ENCODE assay signal across 11 cellular contexts in the genomic region with DNA sequence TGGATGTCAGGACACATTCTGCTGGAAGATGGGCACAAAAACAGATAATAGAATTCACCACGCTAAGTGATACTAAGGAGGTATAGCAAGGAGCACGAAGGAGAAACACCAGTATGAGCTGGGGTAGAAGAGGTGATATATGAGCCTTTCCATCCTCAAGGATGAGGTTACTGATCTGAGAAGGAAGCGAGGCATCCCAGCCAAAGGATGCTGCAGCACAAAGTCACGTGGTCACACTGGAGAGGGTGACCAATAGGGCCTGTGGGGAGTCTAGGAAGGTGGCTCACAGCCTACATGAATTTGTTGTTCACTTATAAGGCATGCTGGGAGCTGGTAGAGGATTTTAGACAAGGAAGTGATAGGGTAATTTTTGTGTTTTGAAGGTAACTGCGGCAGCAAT. TPM values are rescaled to one million over a fixed set of nuclear protein-coding genes. Genes with fewer than 3 reads are reported as not detected.
DNase-seq lines count a peak whose midpoint lies in the region; ATAC-seq and TF ChIP-seq lines count a peak whose summit lies in the region.
"Had no signal": no experiment of that assay in that cellular context is flagged by ENCODE, and none has a peak within 500 bp of the region (broad histone marks: within the 10 kb centered on the region; RNA-seq: fewer than 3 reads in every experiment).

No MANE protein-coding gene starts in this region.

- H3K36me3 ChIP-seq in PC-3 (ENCODE audit: low read depth, low read length) (peaks cover 14% of the 10 kb centered on the region; the same call in 1 of the 2 replicates), ectodermal cell (ENCODE audit: control insufficient read depth, insufficient read depth, low read length) (no peaks in the 10 kb centered on the region)

- CTCF ChIA-PET in PC-3 (lab: Charles Lee), result interaction anchor here (0.6 kb wide), 1 partner anchor 163 kb away, joined by 4 read pairs; no protein-coding TSS in a partner anchor

- no peaks in the 10 kb centered on the region for H3K27me3 Mint-ChIP-seq in activated naive CD4-positive, alpha-beta T cell treated with anti-CD3 and anti-CD28 coated beads, Interleukin-2, amount 50 U/mL, for 24 hours
- H3K27me3 Mint-ChIP-seq in stimulated activated naive B cell treated with anti-CD40 and anti-IgM and Interleukin-4, amounts not matched to agents 10 μg/mL and 1 μg/mL and 100 μg/mL, for 72 hours, result no peaks in the 10 kb centered on the region

- peaks cover 18% of the 10 kb centered on the region for H3K4me1 ChIP-seq in PC-3 (ENCODE audit: insufficient read depth, low read length)
- H3K4me1 ChIP-seq in ectodermal cell (ENCODE audit: control insufficient read depth, insufficient read depth, low read length), result peaks cover 10% of the 10 kb centered on the region

- no peak for DNase-seq in activated naive CD4-positive, alpha-beta T cell treated with Interleukin-2 at 50 U/mL for 16 hours
- DNase-seq in PC-3 (no peak), SW 1271 (lab: John Stamatoyannopoulos, UW) (no peak), hepatic stellate cell (ENCODE audit: low spot score) (no peak), cortex of kidney (lab: John Stamatoyannopoulos, UW) (no peak)
- DNase-seq in stimulated activated naive B cell treated with anti-CD40 and anti-IgM and Interleukin-4, amounts not matched to agents 10 μg/mL and 1 μg/mL and 100 μg/mL, for 72 hours, result no peak
- DNase-seq: aorta, NCI-H345 had no signal

- H2AFZ ChIP-seq in PC-3 (ENCODE audit: low read length), result no peak overlapping the region

- TF ChIP-seq CTCF in PC-3 (conservative IDR thresholded peaks at IDR 0.05; ENCODE audit: low read depth, low read length), result no peak

- H3K79me2 ChIP-seq in PC-3 (ENCODE audit: low read length), result peaks cover 58% of the 10 kb centered on the region

- intact Hi-C loops in PC-3 (cut with micrococcal nuclease), result no loop called here

- H3K4me1 Mint-ChIP-seq in activated naive CD4-positive, alpha-beta T cell treated with anti-CD3 and anti-CD28 coated beads, Interleukin-2, amount 50 U/mL, for 24 hours, result peaks cover 18% of the 10 kb centered on the region
- peaks cover 14 to 20% of the 10 kb centered on the region in 2 donors for H3K4me1 Mint-ChIP-seq in stimulated activated naive B cell treated with anti-CD40 and anti-IgM and Interleukin-4, amounts not matched to agents 10 μg/mL and 1 μg/mL and 100 μg/mL, for 72 hours

- no peaks in the 10 kb centered on the region for H4K20me1 ChIP-seq in PC-3 (ENCODE audit: low read length)

- no peaks in the 10 kb centered on the region for H3F3A ChIP-seq in PC-3 (ENCODE audit: low read length, unreplicated experiment)

- H3K27me3 ChIP-seq in PC-3 (ENCODE audit: low read length) (no peaks in the 10 kb centered on the region), ectodermal cell (ENCODE audit: control insufficient read depth, insufficient read depth, low read length, poor library complexity, severe bottlenecking) (no peaks in the 10 kb centered on the region)

- H3K9ac ChIP-seq in PC-3 (ENCODE audit: low read length), result peak overlapping the region; percentile 97; the same call in 1 of the 2 replicates

- H3K27ac ChIP-seq in PC-3 (ENCODE audit: low read length) (no peak overlapping the region), ectodermal cell (ENCODE audit: insufficient read depth, low read depth, low read length, poor library complexity, severe bottlenecking) (no peak overlapping the region)

- 93% methylated on average over 5 of the region's 5 CpGs for WGBS in ectodermal cell, 2 experiments

- ATAC-seq in PC-3, result no peak
- ATAC-seq in stimulated activated naive B cell treated with anti-CD40 and anti-IgM and Interleukin-4, amounts not matched to agents 10 μg/mL and 1 μg/mL and 100 μg/mL, for 72 hours (replicated peaks), result no peak

- POLR2A ChIA-PET in PC-3 (lab: Charles Lee; ENCODE audit: unreplicated experiment), result no interaction called here

- H3K4me2 ChIP-seq in PC-3 (ENCODE audit: low read length), result peak overlapping the region; percentile 97

- peaks cover 1% of the 10 kb centered on the region for H3K36me3 Mint-ChIP-seq in activated naive CD4-positive, alpha-beta T cell treated with anti-CD3 and anti-CD28 coated beads, Interleukin-2, amount 50 U/mL, for 24 hours
- peaks cover 6 to 8% of the 10 kb centered on the region in 2 donors for H3K36me3 Mint-ChIP-seq in stimulated activated naive B cell treated with anti-CD40 and anti-IgM and Interleukin-4, amounts not matched to agents 10 μg/mL and 1 μg/mL and 100 μg/mL, for 72 hours
- H3K36me3 Mint-ChIP-seq: CD14-positive monocyte had no signal

- no TSS peak for BruUV-seq in PC-3 (replicated peaks; lab: Mats Ljungman, UMichigan)

- H3K9me3 Mint-ChIP-seq in activated naive CD4-positive, alpha-beta T cell treated with anti-CD3 and anti-CD28 coated beads, Interleukin-2, amount 50 U/mL, for 24 hours, result peaks cover 6% of the 10 kb centered on the region
- H3K9me3 Mint-ChIP-seq in stimulated activated naive B cell treated with anti-CD40 and anti-IgM and Interleukin-4, amounts not matched to agents 10 μg/mL and 1 μg/mL and 100 μg/mL, for 72 hours, result peaks cover 3 to 7% of the 10 kb centered on the region in 2 donors

- no peak overlapping the region for H3K27ac Mint-ChIP-seq in activated naive CD4-positive, alpha-beta T cell treated with anti-CD3 and anti-CD28 coated beads, Interleukin-2, amount 50 U/mL, for 24 hours
- H3K27ac Mint-ChIP-seq in stimulated activated naive B cell treated with anti-CD40 and anti-IgM and Interleukin-4, amounts not matched to agents 10 μg/mL and 1 μg/mL and 100 μg/mL, for 72 hours, result no peak overlapping the region

- peak overlapping the region; percentile 15 for H3K4me3 Mint-ChIP-seq in activated naive CD4-positive, alpha-beta T cell treated with anti-CD3 and anti-CD28 coated beads, Interleukin-2, amount 50 U/mL, for 24 hours
- peak overlapping the region; percentile 85 to 95 for H3K4me3 Mint-ChIP-seq in stimulated activated naive B cell treated with anti-CD40 and anti-IgM and Interleukin-4, amounts not matched to agents 10 μg/mL and 1 μg/mL and 100 μg/mL, for 72 hours

- no peaks in the 10 kb centered on the region for H3K9me2 ChIP-seq in PC-3 (replicated peaks; ENCODE audit: low read length)

- H3K9me3 ChIP-seq in PC-3 (ENCODE audit: low read length) (no peaks in the 10 kb centered on the region), ectodermal cell (ENCODE audit: control insufficient read depth, low read length) (no peaks in the 10 kb centered on the region)

- H3K4me3 ChIP-seq in PC-3 (ENCODE audit: low read length) (peak overlapping the region; percentile 91), ectodermal cell (ENCODE audit: insufficient read depth, low read depth, low read length) (peak overlapping the region; percentile 83)

RNA-seq across cellular contexts. Expression of a gene that starts 1.4 kb away (rescaled TPM):
- 27.5 and 28.1 TPM in 2 replicates for total RNA-seq in PC-3 (2014; rRNA removed)
- 57.6 TPM for polyA plus RNA-seq in ectodermal cell (2013, experiment 1 of 4)
- polyA plus RNA-seq in ectodermal cell (2013, experiment 2 of 4), result 53.0 TPM
- 30.9 TPM for polyA plus RNA-seq in ectodermal cell (2013, experiment 3 of 4)
- polyA plus RNA-seq in ectodermal cell (2013, experiment 4 of 4), result 29.9 TPM

RNA-seq across cellular contexts. Expression of a gene that starts 18.3 kb away (rescaled TPM):
- 48.3 and 64.2 TPM in 2 replicates for total RNA-seq in PC-3 (2014; rRNA removed)
- 43.6 TPM for polyA plus RNA-seq in ectodermal cell (2013, experiment 1 of 4)
- polyA plus RNA-seq in ectodermal cell (2013, experiment 2 of 4), result 44.7 TPM
- polyA plus RNA-seq in ectodermal cell (2013, experiment 3 of 4), result 37.0 TPM
- polyA plus RNA-seq in ectodermal cell (2013, experiment 4 of 4), result 33.2 TPM
